20 cellular contexts compared by ENCODE assay signal in the genomic region with DNA sequence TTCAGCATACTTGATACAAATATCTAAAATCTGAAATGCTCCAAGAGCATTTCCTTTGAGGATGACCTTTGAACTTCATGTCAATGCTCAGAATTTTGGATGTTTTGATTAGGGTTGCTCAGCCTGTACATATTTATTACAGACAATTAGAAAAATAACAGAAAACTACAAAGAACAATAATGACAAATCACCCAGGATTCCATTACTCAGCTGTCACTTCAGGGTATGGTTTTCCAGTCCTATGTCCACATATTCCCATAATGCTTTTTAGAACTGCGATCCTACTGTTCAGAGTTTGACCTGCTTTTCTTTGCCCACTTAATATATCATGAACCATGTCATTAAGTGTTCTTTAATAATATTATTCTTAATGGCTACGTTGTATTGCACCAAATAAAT. TPM values are rescaled to one million over a fixed set of nuclear protein-coding genes. Genes with fewer than 3 reads are reported as not detected.
DNase-seq lines count a peak whose midpoint lies in the region; ATAC-seq, FAIRE-seq and TF ChIP-seq lines count a peak whose summit lies in the region.
"Had no signal": no experiment of that assay in that cellular context is flagged by ENCODE, and none has a peak within 500 bp of the region (broad histone marks: within the 10 kb centered on the region; RNA-seq: fewer than 3 reads in every experiment).

No MANE protein-coding gene starts in this region.

- no peaks in the 10 kb centered on the region for H3K36me3 Mint-ChIP-seq in effector memory CD8-positive, alpha-beta T cell (ENCODE audit: insufficient read depth)
- H3K36me3 Mint-ChIP-seq: CD8-positive, alpha-beta memory T cell had no signal

- no peaks in the 10 kb centered on the region for H3K9me3 Mint-ChIP-seq in effector memory CD8-positive, alpha-beta T cell
- H3K9me3 Mint-ChIP-seq: CD8-positive, alpha-beta memory T cell had no signal

- TF ChIP-seq CTCF in dorsolateral prefrontal cortex (IDR thresholded peaks at IDR 0.05 in 54 of 56, conservative IDR thresholded peaks at IDR 0.05 in 2 of 56; ENCODE audit: low read depth in 1 of 56, partially characterized antibody in 56 of 56) (no peak), esophagus squamous epithelium (IDR thresholded peaks at IDR 0.05) (no peak)

- intact Hi-C loops in dorsolateral prefrontal cortex (cut with DNase I) (no loop called here), esophagus squamous epithelium (cut with DNase I) (no loop called here)

- H3K27ac ChIP-seq in small intestine (ENCODE audit: low read depth in 1 of 2, low read length in 1 of 2) (no peak overlapping the region), dorsolateral prefrontal cortex (no peak overlapping the region), esophagus squamous epithelium (no peak overlapping the region)
- H3K27ac ChIP-seq: PC-9 had no signal

- peak overlapping the region; percentile 49 for H3K27ac Mint-ChIP-seq in effector memory CD8-positive, alpha-beta T cell

- no peaks in the 10 kb centered on the region for H3K27me3 Mint-ChIP-seq in effector memory CD8-positive, alpha-beta T cell
- H3K27me3 Mint-ChIP-seq: CD8-positive, alpha-beta memory T cell had no signal

- peaks cover 5 to 6% of the 10 kb centered on the region in 2 donors for H3K4me1 Mint-ChIP-seq in effector memory CD8-positive, alpha-beta T cell (ENCODE audit: low read depth in 2 of 2)

- FAIRE-seq in small intestine (lab: Jason Lieb, UNC): peak; percentile 5
- FAIRE-seq: D721Med had no signal

- H3K4me3 Mint-ChIP-seq in effector memory CD8-positive, alpha-beta T cell: peak overlapping the region in 1 of 2 donors; percentile 37

- 86 to 97% (median 95%) methylated on average over 2 of the region's 2 CpGs for WGBS in small intestine, 3 donors
- WGBS in esophagus squamous epithelium, 2 donors: 79 to 90% methylated on average over 2 of the region's 2 CpGs

- H3K36me3 ChIP-seq in small intestine (ENCODE audit: control insufficient read depth in 2 of 2, insufficient read depth in 2 of 2, low read length in 2 of 2) (no peaks in the 10 kb centered on the region), esophagus squamous epithelium (no peaks in the 10 kb centered on the region)

- ATAC-seq in HG02642 (IDR thresholded peaks at IDR 0.05; ENCODE audit: poor library complexity, unreplicated experiment): peak; percentile 15
- ATAC-seq in effector memory CD8-positive, alpha-beta T cell (replicated peaks): no peak

- no peaks in the 10 kb centered on the region for H3K27me3 ChIP-seq in small intestine (ENCODE audit: control insufficient read depth in 2 of 2, insufficient read depth in 2 of 2, low read length in 2 of 2)
- H3K27me3 ChIP-seq in dorsolateral prefrontal cortex: no peaks in the 10 kb centered on the region
- no peaks in the 10 kb centered on the region for H3K27me3 ChIP-seq in esophagus squamous epithelium
- H3K27me3 ChIP-seq: BE2C had no signal

- H3K4me1 ChIP-seq in small intestine (ENCODE audit: control insufficient read depth in 2 of 2, insufficient read depth in 1 of 2, low read depth in 1 of 2, low read length in 1 of 2) (no peaks in the 10 kb centered on the region), esophagus squamous epithelium (no peaks in the 10 kb centered on the region)
- H3K4me1 ChIP-seq: BE2C, HAP-1 had no signal

- peak; percentile 21 for DNase-seq in EH (ENCODE audit: low read depth)
- DNase-seq in effector memory CD8-positive, alpha-beta T cell: no peak
- no peak for DNase-seq in small intestine
- no peak for DNase-seq in NCI-H510A (lab: John Stamatoyannopoulos, UW)
- DNase-seq in dorsolateral prefrontal cortex: no peak
- no peak for DNase-seq in esophagus squamous epithelium (lab: John Stamatoyannopoulos, UW)
- DNase-seq: BE2C; CD8-positive, alpha-beta memory T cell; GDM1; KBM-7; NCI-H1048; NCI-H146; NCI-H2081; NCI-H510A treated with DMSO at 0.1 percent for 48 hours; NCI-H82; PC-9; SW 1271 had no signal

- H3K4me3 ChIP-seq in small intestine (ENCODE audit: low read depth in 1 of 2, low read length in 2 of 2) (no peak overlapping the region), dorsolateral prefrontal cortex (no peak overlapping the region), esophagus squamous epithelium (no peak overlapping the region)
- H3K4me3 ChIP-seq: HAP-1, PC-9 had no signal

- H3K9me3 ChIP-seq in small intestine (ENCODE audit: control insufficient read depth, low read depth) (no peaks in the 10 kb centered on the region), esophagus squamous epithelium (no peaks in the 10 kb centered on the region)
- H3K9me3 ChIP-seq: BE2C, HAP-1 had no signal

- TF ChIP-seq POLR2A in esophagus squamous epithelium (IDR thresholded peaks at IDR 0.05): no peak

RNA-seq across cellular contexts. Expression of gene DLGAP5, which starts 11.4 kb away (rescaled TPM):
- 10 to 100 TPM in 1 of 3 donors, 1 to 10 TPM in 1, under 1 TPM in 1; 0.81 to 13.2 (median 1.3) TPM for polyA plus RNA-seq in small intestine
- total RNA-seq in dorsolateral prefrontal cortex (1 to 10 TPM in 2 of 120 experiments, under 1 TPM in 7, not detected in 111; 0.13 to 1.4 (median 0.43) TPM), esophagus squamous epithelium (10 to 100 TPM in 2 of 4 donors, 1 to 10 TPM in 2; 4.6 to 16.8 (median 9.0) TPM)

RNA-seq across cellular contexts. Expression of gene LGALS3, which starts 51.0 kb away (rescaled TPM):
- polyA plus RNA-seq in small intestine: 1,000 to 10,000 TPM in 2 of 3 donors, 100 to 1,000 TPM in 1; 593 to 2,279 (median 2,145) TPM
- total RNA-seq in dorsolateral prefrontal cortex: 100 to 1,000 TPM in 4 of 120 experiments, 10 to 100 TPM in 116; 16.6 to 109 (median 36.7) TPM
- 100 to 1,000 TPM; 234 to 565 (median 415) TPM for total RNA-seq in esophagus squamous epithelium
